8 cellular contexts compared by ENCODE assay signal in genomic region chr15:34223904-34224596, GRCh38. TPM values are rescaled to one million over a fixed set of nuclear protein-coding genes. Genes with fewer than 3 reads are reported as not detected.
DNase-seq lines count a peak whose midpoint lies in the region; ATAC-seq and TF ChIP-seq lines count a peak whose summit lies in the region.

No MANE protein-coding gene starts in this region.

- H3K4me3 ChIP-seq in MG63 (peak overlapping the region; percentile 98), breast epithelium (peak overlapping the region; percentile 55 to 98 (median 94)), left lung (peak overlapping the region; percentile 84 to 87)

- intact Hi-C loops in breast epithelium (cut with DNase I; ENCODE audit: low total_unique reads) = loop anchor here (10.0 kb wide), 1 partner anchor 119 kb away; the partner anchor contains the start of genes EMC7 and PGBD4
- intact Hi-C loops in left lung (cut with DNase I) = no loop called here

- TF ChIP-seq POLR2A in breast epithelium (IDR thresholded peaks at IDR 0.05) = no peak

- H3K27me3 ChIP-seq in MG63 (no peaks in the 10 kb centered on the region), breast epithelium (no peaks in the 10 kb centered on the region), left lung (no peaks in the 10 kb centered on the region)

- TF ChIP-seq CTCF in GM10248 (IDR thresholded peaks at IDR 0.05; ENCODE audit: control extremely low read depth, extremely low read depth, low read depth, missing control alignments) (no peak), breast epithelium (IDR thresholded peaks at IDR 0.05) (no peak), left lung (IDR thresholded peaks at IDR 0.05) (no peak)

- POLR2A ChIA-PET in GM10248 (lab: Yijun Ruan, JAX) = no interaction called here

- CTCF ChIA-PET in GM10248 (lab: Yijun Ruan, JAX) = interaction anchor here (0.9 to 4.8 kb wide), 3 partner anchors 14 to 144 kb away, joined by 3 to 26 read pairs (median 8); partner anchors contain the start of genes KATNBL1 and LPCAT4

- H3K4me1 ChIP-seq in breast epithelium = no peaks in the 10 kb centered on the region
- H3K4me1 ChIP-seq in left lung = peaks cover 11 to 26% of the 10 kb centered on the region in 2 donors

- DNase-seq in GM10248 (ENCODE audit: extremely low spot score) (peak; percentile 31), MG63 (no peak), breast epithelium (ENCODE audit: low spot score in 2 of 2) (no peak), left lung (no peak), NCI-H526 treated with DMSO at 0.1 percent for 48 hours (lab: John Stamatoyannopoulos, UW) (no peak)
- no peak for DNase-seq in stimulated activated CD4-positive, alpha-beta T cell treated with anti-CD3 and anti-CD28 coated beads, Interleukin-4, amount 100 ng/mL, for 24 hours

- H3K27ac ChIP-seq in breast epithelium (peak overlapping the region; percentile 86 to 95), left lung (peak overlapping the region; percentile 86 to 92), temporal lobe (ENCODE audit: low read depth, low read length) (peak overlapping the region; percentile 76)

- H3K36me3 ChIP-seq in MG63 = peaks cover 18% of the 10 kb centered on the region
- H3K36me3 ChIP-seq in breast epithelium = no peaks in the 10 kb centered on the region
- H3K36me3 ChIP-seq in left lung = peaks cover 0 to 18% of the 10 kb centered on the region in 2 donors

- ATAC-seq in left lung = peak; percentile 51
- ATAC-seq in GM18520 (IDR thresholded peaks at IDR 0.05; ENCODE audit: unreplicated experiment) = no peak

- H3K9me3 ChIP-seq in MG63 = no peaks in the 10 kb centered on the region
- H3K9me3 ChIP-seq in breast epithelium = no peaks in the 10 kb centered on the region
- no peaks in the 10 kb centered on the region for H3K9me3 ChIP-seq in left lung

RNA-seq across cellular contexts. Expression of gene EMC4, which starts 0.8 kb away (rescaled TPM):
- 195 and 222 TPM in 2 replicates for total RNA-seq in MG63 (2014; rRNA removed; shearing (Covaris generic); ENCODE audit: low replicate concordance)
- total RNA-seq in breast epithelium (100 to 1,000 TPM; 121 to 157 (median 123) TPM), left lung (10 to 100 TPM; 93.7 to 97.9 TPM), temporal lobe (86.5 TPM)

RNA-seq across cellular contexts. Expression of gene KATNBL1, which starts 14.2 kb away (rescaled TPM):
- 38.1 and 62.4 TPM in 2 replicates for total RNA-seq in MG63 (2014; rRNA removed; shearing (Covaris generic); ENCODE audit: low replicate concordance)
- total RNA-seq in breast epithelium (10 to 100 TPM; 43.7 to 67.6 (median 61.0) TPM), left lung (10 to 100 TPM; 37.4 to 53.8 TPM), temporal lobe (73.0 TPM)
